Comparison of ENCODE assay signal across 8 cellular contexts in genomic region chr10:78973901-78974408, GRCh38.
A peak's percentile ranks its signal among the peaks of the same experiment; 100 is the strongest.
DNase-seq lines count a peak whose midpoint lies in the region; ATAC-seq and TF ChIP-seq lines count a peak whose summit lies in the region.

No MANE protein-coding gene starts in this region.

- peak overlapping the region; percentile 94 for H3K27ac Mint-ChIP-seq in Caco-2 (ENCODE audit: unreplicated experiment)

- POLR2A ChIA-PET in Caco-2 (lab: Charles Lee), result interaction anchor here (0.6 to 1.3 kb wide), 12 partner anchors 9 to 784 kb away, joined by 3 to 8 read pairs (median 4); no protein-coding TSS in a partner anchor

- peak overlapping the region; percentile 98 for H3K27ac ChIP-seq in HUES48 (ENCODE audit: low read depth, low read length)
- H3K27ac ChIP-seq in urinary bladder (ENCODE audit: low read depth), result peak overlapping the region; percentile 66

- H3K9me3 Mint-ChIP-seq in Caco-2 (ENCODE audit: unreplicated experiment), result no peaks in the 10 kb centered on the region

- H3K36me3 ChIP-seq in Caco-2 (ENCODE audit: control insufficient read depth, insufficient read depth, low read length) (no peaks in the 10 kb centered on the region), HUES48 (ENCODE audit: control insufficient read depth, insufficient read depth, low read length) (no peaks in the 10 kb centered on the region), NT2/D1 (ENCODE audit: insufficient read depth, insufficient read length, low read length) (no peaks in the 10 kb centered on the region), urinary bladder (ENCODE audit: insufficient read depth) (no peaks in the 10 kb centered on the region)

- no peaks in the 10 kb centered on the region for H3K27me3 Mint-ChIP-seq in Caco-2 (ENCODE audit: insufficient read depth, unreplicated experiment)

- no peaks in the 10 kb centered on the region for H3K36me3 Mint-ChIP-seq in Caco-2 (ENCODE audit: insufficient read depth, unreplicated experiment)

- BruUV-seq in Caco-2 (replicated peaks; lab: Mats Ljungman, UMichigan), result no TSS peak

- peaks cover 16% of the 10 kb centered on the region for H3K4me1 Mint-ChIP-seq in Caco-2 (ENCODE audit: low read depth, unreplicated experiment)

- CTCF ChIA-PET in Caco-2 (lab: Charles Lee), result interaction anchor here (0.6 to 1.4 kb wide), 17 partner anchors 10 to 713 kb away, joined by 3 to 9 read pairs (median 3); no protein-coding TSS in a partner anchor

- peak in 1 of 2 experiments; percentile 5 for TF ChIP-seq CTCF in Caco-2 (IDR thresholded peaks at IDR 0.05; ENCODE audit: insufficient read depth in 1 of 2, low read depth in 1 of 2, low read length in 1 of 2, severe bottlenecking in 1 of 2, unreplicated experiment in 1 of 2)

- intact Hi-C loops in Caco-2 (cut with micrococcal nuclease; ENCODE audit: unreplicated experiment), result loop anchor here (2.0 to 10.0 kb wide), 8 partner anchors 37 to 763 kb away; no protein-coding TSS in a partner anchor

- DNase-seq in Caco-2 (no peak), NT2/D1 (ENCODE audit: low read depth, low spot score) (peak; percentile 72), globus pallidus (ENCODE audit: low spot score) (peak; percentile 88), nucleus accumbens (lab: John Stamatoyannopoulos, UW) (peak in 54 of 56 donors; percentile 31 to 93 (median 83))
- peak; percentile 51 for DNase-seq in activated naive CD4-positive, alpha-beta T cell treated with anti-CD3 and anti-CD28 coated beads, Interleukin-2, amount 50 U/mL, for 16 hours

- H3K4me1 ChIP-seq in Caco-2, result peaks cover 23% of the 10 kb centered on the region
- peaks cover 22% of the 10 kb centered on the region for H3K4me1 ChIP-seq in HUES48 (ENCODE audit: control insufficient read depth, insufficient read depth, low read length)
- peaks cover 32% of the 10 kb centered on the region for H3K4me1 ChIP-seq in NT2/D1 (ENCODE audit: insufficient read depth, insufficient read length)
- no peaks in the 10 kb centered on the region for H3K4me1 ChIP-seq in urinary bladder (ENCODE audit: insufficient read depth)

- ATAC-seq in GM21515 (IDR thresholded peaks at IDR 0.05; ENCODE audit: unreplicated experiment), result peak; percentile 29

- under 1% methylated on average over 41 of the region's 41 CpGs for WGBS in urinary bladder

- H3K9me3 ChIP-seq in Caco-2 (no peaks in the 10 kb centered on the region), HUES48 (ENCODE audit: control insufficient read depth, insufficient read depth, low read length) (no peaks in the 10 kb centered on the region), NT2/D1 (ENCODE audit: insufficient read depth, low read length) (no peaks in the 10 kb centered on the region)

- H3K4me3 ChIP-seq in Caco-2 (ENCODE audit: low read depth, low read length) (peak overlapping the region; percentile 44), HUES48 (ENCODE audit: low read depth, low read length) (peak overlapping the region; percentile 53), NT2/D1 (ENCODE audit: insufficient read length, low read depth) (peak overlapping the region; percentile 30), urinary bladder (ENCODE audit: low read depth, low read length) (peak overlapping the region; percentile 33)

- peak overlapping the region; percentile 84 for H3K4me3 Mint-ChIP-seq in Caco-2 (ENCODE audit: unreplicated experiment)

- peak overlapping the region; percentile 80 for H3K9ac ChIP-seq in HUES48 (ENCODE audit: low read depth, low read length)
- peak overlapping the region; percentile 80 for H3K9ac ChIP-seq in NT2/D1 (ENCODE audit: insufficient read length, low read depth)

- H3K27me3 ChIP-seq in Caco-2 (replicated peaks; ENCODE audit: control insufficient read depth, insufficient read depth, low read length) (no peaks in the 10 kb centered on the region), HUES48 (ENCODE audit: control insufficient read depth, insufficient read depth, low read length) (no peaks in the 10 kb centered on the region; the same call in 1 of the 2 replicates), NT2/D1 (ENCODE audit: insufficient read depth, insufficient read length) (peaks cover 4% of the 10 kb centered on the region)

Comparison
In these comparisons a context has a peak if more than half of its experiments do, and no peak if none do; other contexts are left out.
1. DNase-seq: peak in NT2/D1 (single experiment), activated naive CD4-positive, alpha-beta T cell treated with anti-CD3 and anti-CD28 coated beads, Interleukin-2, amount 50 U/mL, for 16 hours (single experiment), globus pallidus (single experiment) and nucleus accumbens (54 of 56); none in Caco-2 (0 of 2).
2. Peak in every context shown above with its lines, with median percentiles within 50 percentile points of each other: H3K4me3 ChIP-seq.